ENCODE assay signal across 8 cellular contexts in the genomic region with DNA sequence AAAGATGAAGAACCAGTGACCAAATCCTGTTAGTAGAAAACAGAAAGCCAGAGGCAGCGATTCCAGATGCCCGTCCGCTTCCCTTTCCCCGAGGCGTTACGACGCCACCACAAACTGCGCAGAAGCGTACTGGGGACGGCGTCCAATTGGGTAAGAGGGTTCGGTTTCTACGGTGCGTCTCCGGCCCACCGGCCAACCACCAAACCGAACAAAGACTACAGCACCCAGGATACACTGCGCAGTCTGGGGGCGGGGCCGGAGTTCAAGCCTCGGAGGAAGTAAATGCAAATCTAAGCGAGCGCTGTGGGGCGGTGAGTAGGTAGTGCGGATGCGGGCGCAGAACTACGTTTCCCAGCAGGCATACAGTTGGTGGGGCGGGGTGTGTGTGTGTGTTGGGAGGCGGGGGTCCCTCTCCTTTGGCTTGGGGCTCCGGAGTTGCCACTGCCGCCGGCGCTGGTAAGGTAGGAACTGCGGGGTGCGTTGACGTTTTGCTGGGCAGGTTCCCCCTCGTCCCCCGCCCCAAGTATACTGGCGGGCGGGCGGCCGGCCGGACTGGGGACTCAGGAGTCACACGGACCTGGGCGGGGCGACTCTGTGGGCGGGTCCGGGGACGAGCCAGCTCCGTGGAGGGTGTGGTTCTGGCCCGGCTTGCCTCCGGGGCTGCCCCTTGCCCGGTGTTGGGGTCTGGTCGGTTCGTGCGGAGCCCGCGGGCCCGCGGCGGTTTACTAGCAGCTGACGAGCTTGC. TPM values are rescaled to one million over a fixed set of nuclear protein-coding genes. Genes with fewer than 3 reads are reported as not detected.
A peak's percentile ranks its signal among the peaks of the same experiment; 100 is the strongest.
DNase-seq lines count a peak whose midpoint lies in the region; ATAC-seq, FAIRE-seq and TF ChIP-seq lines count a peak whose summit lies in the region.

A gene with protein sequence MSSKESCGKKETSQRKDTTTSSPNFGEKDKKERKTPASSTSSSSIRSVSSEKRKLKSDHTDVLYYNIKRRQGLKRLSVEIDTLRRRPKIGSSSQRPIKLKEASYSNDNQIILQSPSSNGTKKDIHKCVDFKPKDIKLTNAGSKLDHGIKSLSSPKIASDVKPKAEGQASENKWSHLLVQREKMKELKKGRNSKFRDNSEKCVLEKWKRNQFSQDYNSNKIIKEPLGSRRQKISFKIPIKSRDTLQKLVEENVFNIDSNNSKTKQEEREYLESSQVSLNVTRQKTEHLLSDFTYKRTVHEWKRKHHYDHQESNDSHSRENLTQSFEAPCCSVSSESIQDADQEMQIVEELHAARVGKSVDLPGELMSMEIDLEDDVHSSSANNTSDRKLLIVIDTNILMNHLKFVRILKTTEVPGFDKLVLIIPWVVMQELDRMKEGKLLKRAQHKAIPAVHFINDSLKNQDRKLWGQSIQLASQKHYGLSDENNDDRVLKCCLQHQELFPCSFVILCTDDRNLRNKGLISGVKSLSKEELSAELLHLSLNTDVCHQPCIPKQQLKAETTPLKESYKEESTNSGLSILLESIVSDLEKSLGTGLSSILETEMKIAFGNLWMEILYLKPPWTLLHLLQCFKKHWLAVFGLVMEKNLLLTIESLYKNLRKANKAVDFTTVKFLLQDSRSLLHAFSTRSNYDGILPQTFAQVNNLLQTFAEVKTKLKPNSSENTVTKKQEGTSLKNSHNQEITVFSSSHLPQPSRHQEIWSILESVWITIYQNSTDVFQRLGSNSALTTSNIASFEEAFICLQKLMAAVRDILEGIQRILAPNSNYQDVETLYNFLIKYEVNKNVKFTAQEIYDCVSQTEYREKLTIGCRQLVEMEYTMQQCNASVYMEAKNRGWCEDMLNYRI (plus strand): TSS at position 314 of the 745 bp plus-strand sequence. CDS start 3,675 bp downstream, outside the sequence.
A gene with protein sequence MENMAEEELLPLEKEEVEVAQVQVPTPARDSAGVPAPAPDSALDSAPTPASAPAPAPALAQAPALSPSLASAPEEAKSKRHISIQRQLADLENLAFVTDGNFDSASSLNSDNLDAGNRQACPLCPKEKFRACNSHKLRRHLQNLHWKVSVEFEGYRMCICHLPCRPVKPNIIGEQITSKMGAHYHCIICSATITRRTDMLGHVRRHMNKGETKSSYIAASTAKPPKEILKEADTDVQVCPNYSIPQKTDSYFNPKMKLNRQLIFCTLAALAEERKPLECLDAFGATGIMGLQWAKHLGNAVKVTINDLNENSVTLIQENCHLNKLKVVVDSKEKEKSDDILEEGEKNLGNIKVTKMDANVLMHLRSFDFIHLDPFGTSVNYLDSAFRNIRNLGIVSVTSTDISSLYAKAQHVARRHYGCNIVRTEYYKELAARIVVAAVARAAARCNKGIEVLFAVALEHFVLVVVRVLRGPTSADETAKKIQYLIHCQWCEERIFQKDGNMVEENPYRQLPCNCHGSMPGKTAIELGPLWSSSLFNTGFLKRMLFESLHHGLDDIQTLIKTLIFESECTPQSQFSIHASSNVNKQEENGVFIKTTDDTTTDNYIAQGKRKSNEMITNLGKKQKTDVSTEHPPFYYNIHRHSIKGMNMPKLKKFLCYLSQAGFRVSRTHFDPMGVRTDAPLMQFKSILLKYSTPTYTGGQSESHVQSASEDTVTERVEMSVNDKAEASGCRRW (minus strand): TSS at position 100 of the 745 bp plus-strand sequence. CDS start 241 bp downstream, outside the sequence.

- no peak for TF ChIP-seq CTCF in upper lobe of right lung (IDR thresholded peaks at IDR 0.05)

- no peaks in the 10 kb centered on the region for H3K27me3 Mint-ChIP-seq in T-cell

- no peaks in the 10 kb centered on the region for H3K9me3 ChIP-seq in upper lobe of right lung

- H3K27me3 ChIP-seq in upper lobe of right lung = no peaks in the 10 kb centered on the region

- peak within 1 kb of the TSS; percentile 98 to 100 (median 98) for H3K4me3 Mint-ChIP-seq in T-cell

- H3K9me3 Mint-ChIP-seq in T-cell = no peaks in the 10 kb centered on the region

- FAIRE-seq in GM12891 (lab: Jason Lieb, UNC) = peak; percentile 99

- H3K27ac Mint-ChIP-seq in T-cell = peak within 1 kb of the TSS; percentile 97 to 99

- intact Hi-C loops in left cardiac atrium (cut with DNase I) (loop anchor here in 1 of 2 donors (10.0 kb wide), 1 partner anchor 352 kb away; no protein-coding TSS in a partner anchor), posterior vena cava (cut with DNase I) (no loop called here), upper lobe of right lung (cut with DNase I) (no loop called here)

- POLR2A ChIA-PET in T-cell (lab: Charles Lee) = interaction anchor here (0.5 to 2.1 kb wide), 4 partner anchors 158 to 358 kb away, joined by 3 to 15 read pairs (median 6); a partner anchor contains a TSS

- H3K4me1 ChIP-seq in upper lobe of right lung = peaks cover 28% of the 10 kb centered on the region

- peaks cover 50 to 53% (median 53%) of the 10 kb centered on the region in 3 donors for H3K4me1 Mint-ChIP-seq in T-cell

- peak; percentile 69 for DNase-seq in GM12891 (ENCODE audit: insufficient read length, low spot score)
- peak; percentile 96 for DNase-seq in NCI-H1436 treated with DMSO at 0.1 percent for 48 hours (lab: John Stamatoyannopoulos, UW)
- DNase-seq in T-cell = peak; percentile 95 to 99 (median 97)
- peak; percentile 98 for DNase-seq in amniotic stem cell (lab: John Stamatoyannopoulos, UW)
- peak; percentile 100 for DNase-seq in left cardiac atrium
- peak; percentile 100 for DNase-seq in posterior vena cava (ENCODE audit: low spot score)
- peak; percentile 99 for DNase-seq in upper lobe of right lung

- TF ChIP-seq POLR2A in GM12891 (IDR thresholded peaks at IDR 0.05; ENCODE audit: low read depth, low read length) = peak; percentile 89

- peak; percentile 94 for ATAC-seq in HG02840 (IDR thresholded peaks at IDR 0.05; ENCODE audit: low FRiP score, unreplicated experiment)
- peak; percentile 91 to 94 (median 91) for ATAC-seq in T-cell (replicated peaks in 1 of 4)
- ATAC-seq in left cardiac atrium = peak; percentile 95 to 98
- ATAC-seq in upper lobe of right lung = peak; percentile 97

- peaks cover 8% of the 10 kb centered on the region for H3K36me3 ChIP-seq in upper lobe of right lung

- peak within 1 kb of the TSS; percentile 92 for H3K4me3 ChIP-seq in upper lobe of right lung

- H3K36me3 Mint-ChIP-seq in T-cell = peaks cover 17% of the 10 kb centered on the region

- peak within 1 kb of the TSS; percentile 100 for H3K27ac ChIP-seq in upper lobe of right lung

- CTCF ChIA-PET in T-cell (lab: Charles Lee) = interaction anchor here (0.5 to 3.9 kb wide), 4 partner anchors 12 to 174 kb away, joined by 3 to 28 read pairs (median 8); no protein-coding TSS in a partner anchor

TF ChIP-seq in GM12891, 5 proteins besides CTCF, POLR2A, EP300 and RAD21:
- TF ChIP-seq SPI1 (IDR thresholded peaks at IDR 0.05; ENCODE audit: low read depth, low read length) = peak; percentile 32; the same call in 1 of the 2 replicates
- TF ChIP-seq POU2F2 (IDR thresholded peaks at IDR 0.05; ENCODE audit: low read depth, low read length) = peak; percentile 97
- TF ChIP-seq POLR2AphosphoS5 (IDR thresholded peaks at IDR 0.05; ENCODE audit: low read depth, low read length) = peak; percentile 91
- TF ChIP-seq PAX5 (IDR thresholded peaks at IDR 0.05; ENCODE audit: insufficient read depth, low read length, severe bottlenecking) = no peak
- peak; percentile 53 for TF ChIP-seq TAF1 (IDR thresholded peaks at IDR 0.05; ENCODE audit: low read depth, low read length)

RNA-seq across cellular contexts. Expression of the first gene that starts in this region (rescaled TPM):
- polyA plus RNA-seq in GM12891 (2012; ENCODE audit: low read depth, missing spikeins) = 1.2 TPM
- total RNA-seq in T-cell = 1 to 10 TPM; 6.4 to 9.8 (median 8.5) TPM
- 1 to 10 TPM; 4.9 to 5.6 TPM for total RNA-seq in left cardiac atrium
- total RNA-seq in posterior vena cava = 1 to 10 TPM; 6.6 to 7.7 TPM
- 7.2 TPM for total RNA-seq in upper lobe of right lung

RNA-seq across cellular contexts. Expression of the second gene that starts in this region (rescaled TPM):
- 10.7 TPM for polyA plus RNA-seq in GM12891 (2012; ENCODE audit: low read depth, missing spikeins)
- total RNA-seq in T-cell = 10 to 100 TPM in 4 of 5 donors, 1 to 10 TPM in 1; 6.2 to 23.4 (median 22.1) TPM
- 10 to 100 TPM; 16.6 to 23.9 TPM for total RNA-seq in left cardiac atrium
- total RNA-seq in posterior vena cava = 10 to 100 TPM; 12.5 to 16.9 TPM
- total RNA-seq in upper lobe of right lung = 16.0 TPM

Comparison
In these comparisons a context has a peak if more than half of its experiments do, and no peak if none do; other contexts are left out.
1. Peak in every context shown above with its lines: DNase-seq, ATAC-seq, H3K4me3 ChIP-seq and H3K27ac ChIP-seq.